ENCODE assay signal across 2 cellular contexts in the genomic region with DNA sequence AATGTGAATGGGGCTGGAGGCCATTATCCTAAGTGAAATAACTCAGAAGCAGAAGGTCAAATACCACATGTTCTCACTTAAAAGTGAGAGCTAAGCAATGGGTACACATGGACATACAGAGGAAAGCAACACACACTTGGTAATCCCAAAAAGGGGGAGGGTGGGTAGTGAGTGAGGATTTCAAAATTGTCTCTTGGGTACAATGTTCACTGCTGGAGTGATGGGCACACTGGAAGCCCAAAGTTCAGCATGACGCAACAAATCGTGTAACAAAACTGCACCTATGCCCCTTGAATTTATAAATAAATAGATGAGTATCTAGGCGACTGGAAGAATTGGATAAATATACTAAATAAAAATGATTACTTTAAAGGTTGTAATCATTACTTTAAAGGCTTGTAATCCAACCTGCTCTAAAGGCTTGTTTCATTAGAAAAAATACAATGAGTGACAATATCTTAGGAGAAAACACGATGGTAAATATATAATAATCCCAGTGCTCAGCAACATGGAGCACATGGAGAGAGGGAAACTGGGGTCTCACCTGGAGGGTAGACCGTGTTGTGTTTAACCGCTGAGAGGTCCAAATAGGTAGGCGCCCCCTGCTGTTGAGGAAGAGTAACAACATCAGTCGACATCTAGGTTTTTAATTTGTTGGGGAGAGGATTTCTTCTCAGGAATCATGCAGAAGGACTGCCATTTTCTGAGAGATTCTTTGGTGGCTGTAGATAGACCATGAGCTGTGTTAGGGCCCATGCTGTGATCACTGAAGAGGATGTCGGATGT.
TF ChIP-seq lines count a peak whose summit lies in the region.

No MANE protein-coding gene starts in this region.

TF ChIP-seq in WTC11, 78 proteins besides CTCF, POLR2A, EP300 and RAD21 (continued from another document):
- TF ChIP-seq, protein P1, sequence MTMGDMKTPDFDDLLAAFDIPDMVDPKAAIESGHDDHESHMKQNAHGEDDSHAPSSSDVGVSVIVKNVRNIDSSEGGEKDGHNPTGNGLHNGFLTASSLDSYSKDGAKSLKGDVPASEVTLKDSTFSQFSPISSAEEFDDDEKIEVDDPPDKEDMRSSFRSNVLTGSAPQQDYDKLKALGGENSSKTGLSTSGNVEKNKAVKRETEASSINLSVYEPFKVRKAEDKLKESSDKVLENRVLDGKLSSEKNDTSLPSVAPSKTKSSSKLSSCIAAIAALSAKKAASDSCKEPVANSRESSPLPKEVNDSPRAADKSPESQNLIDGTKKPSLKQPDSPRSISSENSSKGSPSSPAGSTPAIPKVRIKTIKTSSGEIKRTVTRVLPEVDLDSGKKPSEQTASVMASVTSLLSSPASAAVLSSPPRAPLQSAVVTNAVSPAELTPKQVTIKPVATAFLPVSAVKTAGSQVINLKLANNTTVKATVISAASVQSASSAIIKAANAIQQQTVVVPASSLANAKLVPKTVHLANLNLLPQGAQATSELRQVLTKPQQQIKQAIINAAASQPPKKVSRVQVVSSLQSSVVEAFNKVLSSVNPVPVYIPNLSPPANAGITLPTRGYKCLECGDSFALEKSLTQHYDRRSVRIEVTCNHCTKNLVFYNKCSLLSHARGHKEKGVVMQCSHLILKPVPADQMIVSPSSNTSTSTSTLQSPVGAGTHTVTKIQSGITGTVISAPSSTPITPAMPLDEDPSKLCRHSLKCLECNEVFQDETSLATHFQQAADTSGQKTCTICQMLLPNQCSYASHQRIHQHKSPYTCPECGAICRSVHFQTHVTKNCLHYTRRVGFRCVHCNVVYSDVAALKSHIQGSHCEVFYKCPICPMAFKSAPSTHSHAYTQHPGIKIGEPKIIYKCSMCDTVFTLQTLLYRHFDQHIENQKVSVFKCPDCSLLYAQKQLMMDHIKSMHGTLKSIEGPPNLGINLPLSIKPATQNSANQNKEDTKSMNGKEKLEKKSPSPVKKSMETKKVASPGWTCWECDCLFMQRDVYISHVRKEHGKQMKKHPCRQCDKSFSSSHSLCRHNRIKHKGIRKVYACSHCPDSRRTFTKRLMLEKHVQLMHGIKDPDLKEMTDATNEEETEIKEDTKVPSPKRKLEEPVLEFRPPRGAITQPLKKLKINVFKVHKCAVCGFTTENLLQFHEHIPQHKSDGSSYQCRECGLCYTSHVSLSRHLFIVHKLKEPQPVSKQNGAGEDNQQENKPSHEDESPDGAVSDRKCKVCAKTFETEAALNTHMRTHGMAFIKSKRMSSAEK (CRISPR knock-in tag; IDR thresholded peaks at IDR 0.05; ENCODE audit: borderline replicate concordance) = no peak
- TF ChIP-seq MXD4 (CRISPR knock-in tag; IDR thresholded peaks at IDR 0.05; ENCODE audit: borderline replicate concordance) (no peak), ATF1 (CRISPR knock-in tag; IDR thresholded peaks at IDR 0.05) (no peak)
- TF ChIP-seq, protein P2, sequence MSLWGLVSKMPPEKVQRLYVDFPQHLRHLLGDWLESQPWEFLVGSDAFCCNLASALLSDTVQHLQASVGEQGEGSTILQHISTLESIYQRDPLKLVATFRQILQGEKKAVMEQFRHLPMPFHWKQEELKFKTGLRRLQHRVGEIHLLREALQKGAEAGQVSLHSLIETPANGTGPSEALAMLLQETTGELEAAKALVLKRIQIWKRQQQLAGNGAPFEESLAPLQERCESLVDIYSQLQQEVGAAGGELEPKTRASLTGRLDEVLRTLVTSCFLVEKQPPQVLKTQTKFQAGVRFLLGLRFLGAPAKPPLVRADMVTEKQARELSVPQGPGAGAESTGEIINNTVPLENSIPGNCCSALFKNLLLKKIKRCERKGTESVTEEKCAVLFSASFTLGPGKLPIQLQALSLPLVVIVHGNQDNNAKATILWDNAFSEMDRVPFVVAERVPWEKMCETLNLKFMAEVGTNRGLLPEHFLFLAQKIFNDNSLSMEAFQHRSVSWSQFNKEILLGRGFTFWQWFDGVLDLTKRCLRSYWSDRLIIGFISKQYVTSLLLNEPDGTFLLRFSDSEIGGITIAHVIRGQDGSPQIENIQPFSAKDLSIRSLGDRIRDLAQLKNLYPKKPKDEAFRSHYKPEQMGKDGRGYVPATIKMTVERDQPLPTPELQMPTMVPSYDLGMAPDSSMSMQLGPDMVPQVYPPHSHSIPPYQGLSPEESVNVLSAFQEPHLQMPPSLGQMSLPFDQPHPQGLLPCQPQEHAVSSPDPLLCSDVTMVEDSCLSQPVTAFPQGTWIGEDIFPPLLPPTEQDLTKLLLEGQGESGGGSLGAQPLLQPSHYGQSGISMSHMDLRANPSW (CRISPR knock-in tag; conservative IDR thresholded peaks at IDR 0.05; ENCODE audit: low read depth) = no peak
TF ChIP-seq in WTC11: peak in this region for 0.

TF ChIP-seq in HepG2, 621 proteins besides CTCF, POLR2A, EP300 and RAD21 (continued from another document and continues in another):
- TF ChIP-seq, protein P3, sequence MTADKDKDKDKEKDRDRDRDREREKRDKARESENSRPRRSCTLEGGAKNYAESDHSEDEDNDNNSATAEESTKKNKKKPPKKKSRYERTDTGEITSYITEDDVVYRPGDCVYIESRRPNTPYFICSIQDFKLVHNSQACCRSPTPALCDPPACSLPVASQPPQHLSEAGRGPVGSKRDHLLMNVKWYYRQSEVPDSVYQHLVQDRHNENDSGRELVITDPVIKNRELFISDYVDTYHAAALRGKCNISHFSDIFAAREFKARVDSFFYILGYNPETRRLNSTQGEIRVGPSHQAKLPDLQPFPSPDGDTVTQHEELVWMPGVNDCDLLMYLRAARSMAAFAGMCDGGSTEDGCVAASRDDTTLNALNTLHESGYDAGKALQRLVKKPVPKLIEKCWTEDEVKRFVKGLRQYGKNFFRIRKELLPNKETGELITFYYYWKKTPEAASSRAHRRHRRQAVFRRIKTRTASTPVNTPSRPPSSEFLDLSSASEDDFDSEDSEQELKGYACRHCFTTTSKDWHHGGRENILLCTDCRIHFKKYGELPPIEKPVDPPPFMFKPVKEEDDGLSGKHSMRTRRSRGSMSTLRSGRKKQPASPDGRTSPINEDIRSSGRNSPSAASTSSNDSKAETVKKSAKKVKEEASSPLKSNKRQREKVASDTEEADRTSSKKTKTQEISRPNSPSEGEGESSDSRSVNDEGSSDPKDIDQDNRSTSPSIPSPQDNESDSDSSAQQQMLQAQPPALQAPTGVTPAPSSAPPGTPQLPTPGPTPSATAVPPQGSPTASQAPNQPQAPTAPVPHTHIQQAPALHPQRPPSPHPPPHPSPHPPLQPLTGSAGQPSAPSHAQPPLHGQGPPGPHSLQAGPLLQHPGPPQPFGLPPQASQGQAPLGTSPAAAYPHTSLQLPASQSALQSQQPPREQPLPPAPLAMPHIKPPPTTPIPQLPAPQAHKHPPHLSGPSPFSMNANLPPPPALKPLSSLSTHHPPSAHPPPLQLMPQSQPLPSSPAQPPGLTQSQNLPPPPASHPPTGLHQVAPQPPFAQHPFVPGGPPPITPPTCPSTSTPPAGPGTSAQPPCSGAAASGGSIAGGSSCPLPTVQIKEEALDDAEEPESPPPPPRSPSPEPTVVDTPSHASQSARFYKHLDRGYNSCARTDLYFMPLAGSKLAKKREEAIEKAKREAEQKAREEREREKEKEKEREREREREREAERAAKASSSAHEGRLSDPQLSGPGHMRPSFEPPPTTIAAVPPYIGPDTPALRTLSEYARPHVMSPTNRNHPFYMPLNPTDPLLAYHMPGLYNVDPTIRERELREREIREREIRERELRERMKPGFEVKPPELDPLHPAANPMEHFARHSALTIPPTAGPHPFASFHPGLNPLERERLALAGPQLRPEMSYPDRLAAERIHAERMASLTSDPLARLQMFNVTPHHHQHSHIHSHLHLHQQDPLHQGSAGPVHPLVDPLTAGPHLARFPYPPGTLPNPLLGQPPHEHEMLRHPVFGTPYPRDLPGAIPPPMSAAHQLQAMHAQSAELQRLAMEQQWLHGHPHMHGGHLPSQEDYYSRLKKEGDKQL (CRISPR knock-in tag; IDR thresholded peaks at IDR 0.05; ENCODE audit: low read depth) = no peak
- no peak for TF ChIP-seq ZNF207 (IDR thresholded peaks at IDR 0.05; ENCODE audit: borderline replicate concordance)
- no peak for TF ChIP-seq ZNF335 (CRISPR knock-in tag; IDR thresholded peaks at IDR 0.05)
- no peak for TF ChIP-seq MEF2D (CRISPR knock-in tag; IDR thresholded peaks at IDR 0.05)
- TF ChIP-seq, protein P4, sequence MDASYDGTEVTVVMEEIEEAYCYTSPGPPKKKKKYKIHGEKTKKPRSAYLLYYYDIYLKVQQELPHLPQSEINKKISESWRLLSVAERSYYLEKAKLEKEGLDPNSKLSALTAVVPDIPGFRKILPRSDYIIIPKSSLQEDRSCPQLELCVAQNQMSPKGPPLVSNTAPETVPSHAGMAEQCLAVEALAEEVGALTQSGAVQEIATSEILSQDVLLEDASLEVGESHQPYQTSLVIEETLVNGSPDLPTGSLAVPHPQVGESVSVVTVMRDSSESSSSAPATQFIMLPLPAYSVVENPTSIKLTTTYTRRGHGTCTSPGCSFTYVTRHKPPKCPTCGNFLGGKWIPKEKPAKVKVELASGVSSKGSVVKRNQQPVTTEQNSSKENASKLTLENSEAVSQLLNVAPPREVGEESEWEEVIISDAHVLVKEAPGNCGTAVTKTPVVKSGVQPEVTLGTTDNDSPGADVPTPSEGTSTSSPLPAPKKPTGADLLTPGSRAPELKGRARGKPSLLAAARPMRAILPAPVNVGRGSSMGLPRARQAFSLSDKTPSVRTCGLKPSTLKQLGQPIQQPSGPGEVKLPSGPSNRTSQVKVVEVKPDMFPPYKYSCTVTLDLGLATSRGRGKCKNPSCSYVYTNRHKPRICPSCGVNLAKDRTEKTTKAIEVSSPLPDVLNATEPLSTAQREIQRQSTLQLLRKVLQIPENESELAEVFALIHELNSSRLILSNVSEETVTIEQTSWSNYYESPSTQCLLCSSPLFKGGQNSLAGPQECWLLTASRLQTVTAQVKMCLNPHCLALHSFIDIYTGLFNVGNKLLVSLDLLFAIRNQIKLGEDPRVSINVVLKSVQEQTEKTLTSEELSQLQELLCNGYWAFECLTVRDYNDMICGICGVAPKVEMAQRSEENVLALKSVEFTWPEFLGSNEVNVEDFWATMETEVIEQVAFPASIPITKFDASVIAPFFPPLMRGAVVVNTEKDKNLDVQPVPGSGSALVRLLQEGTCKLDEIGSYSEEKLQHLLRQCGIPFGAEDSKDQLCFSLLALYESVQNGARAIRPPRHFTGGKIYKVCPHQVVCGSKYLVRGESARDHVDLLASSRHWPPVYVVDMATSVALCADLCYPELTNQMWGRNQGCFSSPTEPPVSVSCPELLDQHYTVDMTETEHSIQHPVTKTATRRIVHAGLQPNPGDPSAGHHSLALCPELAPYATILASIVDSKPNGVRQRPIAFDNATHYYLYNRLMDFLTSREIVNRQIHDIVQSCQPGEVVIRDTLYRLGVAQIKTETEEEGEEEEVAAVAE (CRISPR knock-in tag; IDR thresholded peaks at IDR 0.05; ENCODE audit: borderline replicate concordance) = no peak
- no peak for TF ChIP-seq GTF2F1 (IDR thresholded peaks at IDR 0.05; ENCODE audit: low read length)
- no peak for TF ChIP-seq AGO1 (IDR thresholded peaks at IDR 0.05; ENCODE audit: low read depth, low read length, poor library complexity, severe bottlenecking)
- no peak for TF ChIP-seq XRCC5 (optimal IDR thresholded peaks at IDR 0.05; ENCODE audit: low read length)
- TF ChIP-seq, protein P5, sequence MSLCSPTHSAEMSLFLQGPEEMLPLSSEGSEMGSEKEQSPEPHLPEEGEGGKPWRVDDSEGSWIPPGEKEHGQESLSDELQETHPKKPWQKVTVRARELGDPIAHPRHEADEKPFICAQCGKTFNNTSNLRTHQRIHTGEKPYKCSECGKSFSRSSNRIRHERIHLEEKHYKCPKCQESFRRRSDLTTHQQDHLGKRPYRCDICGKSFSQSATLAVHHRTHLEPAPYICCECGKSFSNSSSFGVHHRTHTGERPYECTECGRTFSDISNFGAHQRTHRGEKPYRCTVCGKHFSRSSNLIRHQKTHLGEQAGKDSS (CRISPR knock-in tag; IDR thresholded peaks at IDR 0.05; ENCODE audit: borderline replicate concordance, low read depth) = no peak
- TF ChIP-seq LBX2 (CRISPR knock-in tag; IDR thresholded peaks at IDR 0.05; ENCODE audit: borderline replicate concordance) = no peak
- peak; percentile 62 for TF ChIP-seq ZNF629 (CRISPR knock-in tag; conservative IDR thresholded peaks at IDR 0.05)
- TF ChIP-seq SMARCC2 (IDR thresholded peaks at IDR 0.05) = no peak
- TF ChIP-seq ZNF777 (CRISPR knock-in tag; IDR thresholded peaks at IDR 0.05) = no peak
- TF ChIP-seq, protein P6, sequence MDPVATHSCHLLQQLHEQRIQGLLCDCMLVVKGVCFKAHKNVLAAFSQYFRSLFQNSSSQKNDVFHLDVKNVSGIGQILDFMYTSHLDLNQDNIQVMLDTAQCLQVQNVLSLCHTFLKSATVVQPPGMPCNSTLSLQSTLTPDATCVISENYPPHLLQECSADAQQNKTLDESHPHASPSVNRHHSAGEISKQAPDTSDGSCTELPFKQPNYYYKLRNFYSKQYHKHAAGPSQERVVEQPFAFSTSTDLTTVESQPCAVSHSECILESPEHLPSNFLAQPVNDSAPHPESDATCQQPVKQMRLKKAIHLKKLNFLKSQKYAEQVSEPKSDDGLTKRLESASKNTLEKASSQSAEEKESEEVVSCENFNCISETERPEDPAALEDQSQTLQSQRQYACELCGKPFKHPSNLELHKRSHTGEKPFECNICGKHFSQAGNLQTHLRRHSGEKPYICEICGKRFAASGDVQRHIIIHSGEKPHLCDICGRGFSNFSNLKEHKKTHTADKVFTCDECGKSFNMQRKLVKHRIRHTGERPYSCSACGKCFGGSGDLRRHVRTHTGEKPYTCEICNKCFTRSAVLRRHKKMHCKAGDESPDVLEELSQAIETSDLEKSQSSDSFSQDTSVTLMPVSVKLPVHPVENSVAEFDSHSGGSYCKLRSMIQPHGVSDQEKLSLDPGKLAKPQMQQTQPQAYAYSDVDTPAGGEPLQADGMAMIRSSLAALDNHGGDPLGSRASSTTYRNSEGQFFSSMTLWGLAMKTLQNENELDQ (CRISPR knock-in tag; IDR thresholded peaks at IDR 0.05; ENCODE audit: borderline replicate concordance) = no peak
- TF ChIP-seq CEBPB (IDR thresholded peaks at IDR 0.05; ENCODE audit: borderline replicate concordance, low read depth, low read length) = peak; percentile 84
- TF ChIP-seq, protein P7, sequence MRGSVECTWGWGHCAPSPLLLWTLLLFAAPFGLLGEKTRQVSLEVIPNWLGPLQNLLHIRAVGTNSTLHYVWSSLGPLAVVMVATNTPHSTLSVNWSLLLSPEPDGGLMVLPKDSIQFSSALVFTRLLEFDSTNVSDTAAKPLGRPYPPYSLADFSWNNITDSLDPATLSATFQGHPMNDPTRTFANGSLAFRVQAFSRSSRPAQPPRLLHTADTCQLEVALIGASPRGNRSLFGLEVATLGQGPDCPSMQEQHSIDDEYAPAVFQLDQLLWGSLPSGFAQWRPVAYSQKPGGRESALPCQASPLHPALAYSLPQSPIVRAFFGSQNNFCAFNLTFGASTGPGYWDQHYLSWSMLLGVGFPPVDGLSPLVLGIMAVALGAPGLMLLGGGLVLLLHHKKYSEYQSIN (CRISPR knock-in tag; IDR thresholded peaks at IDR 0.05; ENCODE audit: borderline replicate concordance) = no peak
- TF ChIP-seq, protein P8, sequence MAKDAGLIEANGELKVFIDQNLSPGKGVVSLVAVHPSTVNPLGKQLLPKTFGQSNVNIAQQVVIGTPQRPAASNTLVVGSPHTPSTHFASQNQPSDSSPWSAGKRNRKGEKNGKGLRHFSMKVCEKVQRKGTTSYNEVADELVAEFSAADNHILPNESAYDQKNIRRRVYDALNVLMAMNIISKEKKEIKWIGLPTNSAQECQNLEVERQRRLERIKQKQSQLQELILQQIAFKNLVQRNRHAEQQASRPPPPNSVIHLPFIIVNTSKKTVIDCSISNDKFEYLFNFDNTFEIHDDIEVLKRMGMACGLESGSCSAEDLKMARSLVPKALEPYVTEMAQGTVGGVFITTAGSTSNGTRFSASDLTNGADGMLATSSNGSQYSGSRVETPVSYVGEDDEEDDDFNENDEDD (CRISPR knock-in tag; IDR thresholded peaks at IDR 0.05; ENCODE audit: borderline replicate concordance) = no peak
